Comparison of ENCODE assay signal across 9 cellular contexts in genomic region chr10:23516530-23516929, GRCh38.
A peak's percentile ranks its signal among the peaks of the same experiment; 100 is the strongest.
DNase-seq lines count a peak whose midpoint lies in the region; ATAC-seq, FAIRE-seq and TF ChIP-seq lines count a peak whose summit lies in the region.
"Had no signal": no experiment of that assay in that cellular context is flagged by ENCODE, and none has a peak within 500 bp of the region (broad histone marks: within the 10 kb centered on the region; RNA-seq: fewer than 3 reads in every experiment).

No MANE protein-coding gene starts in this region.

- FAIRE-seq in urothelium cell line (lab: Jason Lieb, UNC) = no peak

- H3K9me3 ChIP-seq in cardiac muscle cell (ENCODE audit: low read depth) (no peaks in the 10 kb centered on the region), RWPE2 (ENCODE audit: severe bottlenecking) (peaks cover 7% of the 10 kb centered on the region)

- DNase-seq in cardiac muscle cell (ENCODE audit: low read depth in 1 of 2, low spot score in 1 of 2) (peak; percentile 36 to 46), Right ventricle myocardium inferior (ENCODE audit: missing footprints) (no peak), RWPE2 (ENCODE audit: low spot score) (no peak), globus pallidus (ENCODE audit: low spot score) (peak; percentile 18), urothelium cell line (ENCODE audit: low spot score) (peak; percentile 37), NCI-H69 (lab: John Stamatoyannopoulos, UW) (no peak)
- DNase-seq: T-cell had no signal

- H3K27me3 ChIP-seq in cardiac muscle cell = peaks cover 5% of the 10 kb centered on the region
- H3K27me3 ChIP-seq in RWPE2 (ENCODE audit: insufficient read depth, poor library complexity, severe bottlenecking) = no peaks in the 10 kb centered on the region

- H3K27ac ChIP-seq in cardiac muscle cell (no peak overlapping the region), RWPE2 (ENCODE audit: poor library complexity, severe bottlenecking) (no peak overlapping the region)

- H3K36me3 ChIP-seq in cardiac muscle cell (no peaks in the 10 kb centered on the region), RWPE2 (ENCODE audit: low read depth) (no peaks in the 10 kb centered on the region)

- ATAC-seq in Right ventricle myocardium inferior = no peak
- peak; percentile 64 for ATAC-seq in RWPE2 (ENCODE audit: low read depth)
- ATAC-seq in GM21786 (IDR thresholded peaks at IDR 0.05; ENCODE audit: unreplicated experiment) = no peak
- no peak for ATAC-seq in GM19397 (IDR thresholded peaks at IDR 0.05; ENCODE audit: unreplicated experiment)
- ATAC-seq: T-cell had no signal

- peak; percentile 54 for TF ChIP-seq CTCF in cardiac muscle cell (IDR thresholded peaks at IDR 0.05; ENCODE audit: low read depth, low read length)
- peak; percentile 75 for TF ChIP-seq CTCF in RWPE2 (IDR thresholded peaks at IDR 0.05; ENCODE audit: poor library complexity, severe bottlenecking)

- H3K4me1 ChIP-seq in cardiac muscle cell (ENCODE audit: low read depth) (no peaks in the 10 kb centered on the region), RWPE2 (ENCODE audit: insufficient read depth, poor library complexity, severe bottlenecking) (peaks cover 21% of the 10 kb centered on the region)

- intact Hi-C loops in Right ventricle myocardium inferior (cut with DNase I) = no loop called here

- H3K4me3 ChIP-seq in cardiac muscle cell (no peak overlapping the region), RWPE2 (ENCODE audit: severe bottlenecking) (no peak overlapping the region)

Comparison
In these comparisons a context has a peak if more than half of its experiments do, and no peak if none do; other contexts are left out.
1. DNase-seq: peak in cardiac muscle cell (2 of 2), globus pallidus (single experiment) and urothelium cell line (single experiment); none in Right ventricle myocardium inferior (single experiment), RWPE2 (single experiment) and NCI-H69 (single experiment).